ENCODE assay signal across 31 cellular contexts in the genomic region with DNA sequence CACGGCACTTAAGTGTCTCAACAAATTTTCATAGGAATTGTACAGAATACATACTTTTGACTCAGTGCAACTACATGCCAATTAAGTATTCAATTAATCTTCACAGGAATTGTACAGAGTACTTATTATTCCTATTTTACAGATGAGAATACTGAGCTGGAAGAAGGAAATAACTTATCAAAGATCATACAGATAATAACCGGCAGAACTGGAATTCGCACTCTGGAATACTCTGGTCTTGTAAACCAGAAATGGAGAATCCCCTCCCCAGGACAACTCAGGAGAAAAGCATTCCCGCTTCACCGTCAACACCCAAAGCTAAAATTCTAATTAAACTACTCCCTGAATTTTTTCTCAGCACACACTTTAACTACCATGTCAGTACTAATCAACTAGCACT.
A peak's percentile ranks its signal among the peaks of the same experiment; 100 is the strongest.
DNase-seq lines count a peak whose midpoint lies in the region; ATAC-seq and TF ChIP-seq lines count a peak whose summit lies in the region.
"Had no signal": no experiment of that assay in that cellular context is flagged by ENCODE, and none has a peak within 500 bp of the region (broad histone marks: within the 10 kb centered on the region; RNA-seq: fewer than 3 reads in every experiment).

No MANE protein-coding gene starts in this region.

- WGBS in trophoblast cell (ENCODE audit: extremely low coverage, insufficient coverage, insufficient read length): no CpG with 5 or more reads among the region's 5 CpGs

- no peaks in the 10 kb centered on the region for H3K36me3 ChIP-seq in trophoblast cell (ENCODE audit: control insufficient read depth in 1 of 2, insufficient read depth in 2 of 2, low read length in 2 of 2)
- H3K36me3 ChIP-seq: BE2C had no signal

- no peak overlapping the region for H3K27ac ChIP-seq in trophoblast cell (ENCODE audit: low read depth, low read length)
- H3K27ac ChIP-seq: 22Rv1; A549; BLaER1; BLaER1 treated with 17β-estradiol and CSF1 and Interleukin-3, amounts not matched to agents 10 nM and 100 nM; C4-2B had no signal

- POLR2A ChIA-PET in HEK293T (lab: Yijun Ruan, JAX): no interaction called here

- no peaks in the 10 kb centered on the region for H3K36me3 Mint-ChIP-seq in endothelial cell (ENCODE audit: low read depth, unreplicated experiment)
- H3K36me3 Mint-ChIP-seq: CD14-positive monocyte; CD4-positive, CD25-positive, alpha-beta regulatory T cell had no signal

- H3K23ac ChIP-seq in trophoblast cell (ENCODE audit: low read length): no peak overlapping the region

- H3K9me3 Mint-ChIP-seq in endothelial cell (ENCODE audit: unreplicated experiment): no peaks in the 10 kb centered on the region
- H3K9me3 Mint-ChIP-seq: CD4-positive, alpha-beta T cell; CD4-positive, CD25-positive, alpha-beta regulatory T cell; CD8-positive, alpha-beta T cell had no signal

- no peak overlapping the region for H3K4me3 Mint-ChIP-seq in endothelial cell (ENCODE audit: unreplicated experiment)
- H3K4me3 Mint-ChIP-seq: B cell; CD14-positive monocyte; CD4-positive, alpha-beta memory T cell; CD4-positive, alpha-beta T cell; CD4-positive, CD25-positive, alpha-beta regulatory T cell; CD8-positive, alpha-beta memory T cell; CD8-positive, alpha-beta T cell had no signal

- no peak for ATAC-seq in left colon
- ATAC-seq: A549; CD8-positive, alpha-beta T cell had no signal

- no peak overlapping the region for H3K4me2 ChIP-seq in trophoblast cell (ENCODE audit: low read length)
- H3K4me2 ChIP-seq: A549; BLaER1; BLaER1 treated with 17β-estradiol and CSF1 and Interleukin-3, amounts not matched to agents 10 nM and 100 nM had no signal

- no peak overlapping the region for H3K9ac ChIP-seq in trophoblast cell (ENCODE audit: low read length)
- H3K9ac ChIP-seq: BLaER1; BLaER1 treated with 17β-estradiol and CSF1 and Interleukin-3, amounts not matched to agents 10 nM and 100 nM had no signal

- CTCF ChIA-PET in HEK293T (lab: Yijun Ruan, JAX): no interaction called here

- no peaks in the 10 kb centered on the region for H3K27me3 ChIP-seq in trophoblast cell (ENCODE audit: insufficient read depth, low read length)
- H3K27me3 ChIP-seq: BLaER1; BLaER1 treated with 17β-estradiol and CSF1 and Interleukin-3, amounts not matched to agents 10 nM and 100 nM had no signal

- no peak for TF ChIP-seq CTCF in endothelial cell (IDR thresholded peaks at IDR 0.05; ENCODE audit: unreplicated experiment)

- peaks cover 0 to 2% of the 10 kb centered on the region in 2 experiments for H3K4me1 ChIP-seq in trophoblast cell (ENCODE audit: control insufficient read depth in 1 of 2, insufficient read depth in 2 of 2, low read length in 2 of 2)
- H3K4me1 ChIP-seq: A549; BE2C; BLaER1; BLaER1 treated with 17β-estradiol and CSF1 and Interleukin-3, amounts not matched to agents 10 nM and 100 nM; Caco-2 had no signal

- H3K9me3 ChIP-seq in trophoblast cell (ENCODE audit: insufficient read depth, low read depth, low read length): no peaks in the 10 kb centered on the region
- H3K9me3 ChIP-seq: A549, BE2C, BLaER1, Caco-2 had no signal

- H3K14ac ChIP-seq in trophoblast cell (ENCODE audit: low read length): no peak overlapping the region

- H3K4me1 Mint-ChIP-seq in endothelial cell (ENCODE audit: unreplicated experiment): peaks cover 20% of the 10 kb centered on the region
- H3K4me1 Mint-ChIP-seq: B cell; CD14-positive monocyte; CD4-positive, alpha-beta memory T cell; CD4-positive, CD25-positive, alpha-beta regulatory T cell; CD8-positive, alpha-beta memory T cell had no signal

- no peak overlapping the region for H3K4me3 ChIP-seq in trophoblast cell (ENCODE audit: low read depth, low read length)
- H3K4me3 ChIP-seq: A549; BLaER1; BLaER1 treated with 17β-estradiol and CSF1 and Interleukin-3, amounts not matched to agents 10 nM and 100 nM had no signal

- DNase-seq in endothelial cell (ENCODE audit: low spot score) (no peak), trophoblast cell (peak; percentile 63 to 88), left colon (no peak), HEK293T (ENCODE audit: extremely low spot score) (no peak)
- DNase-seq: 8988T; ACHN; AML-193; BE2C; C1 segment of cervical spinal cord; Caco-2; Calu3; CD4-positive, alpha-beta memory T cell; CD4-positive, alpha-beta T cell; CD4-positive, CD25-positive, alpha-beta regulatory T cell; CD8-positive, alpha-beta memory T cell; CD8-positive, alpha-beta T cell; COR-L47; DMS 273 treated with DMSO at 0.1 percent for 48 hours; DMS153; DMS53; DMS79; DMS79 treated with DMSO at 0.1 percent for 48 hours; DND-41; EL had no signal

- no peak overlapping the region for H3K4ac ChIP-seq in trophoblast cell (ENCODE audit: low read depth, low read length)

- H4K8ac ChIP-seq in trophoblast cell (ENCODE audit: low read depth, low read length): no peak overlapping the region

- H3K27ac Mint-ChIP-seq in endothelial cell (ENCODE audit: unreplicated experiment): peak overlapping the region; percentile 58
- H3K27ac Mint-ChIP-seq: B cell; CD14-positive monocyte; CD4-positive, alpha-beta memory T cell; CD4-positive, alpha-beta T cell; CD4-positive, CD25-positive, alpha-beta regulatory T cell; CD8-positive, alpha-beta memory T cell; CD8-positive, alpha-beta T cell had no signal

- no peak overlapping the region for H2BK120ac ChIP-seq in trophoblast cell (ENCODE audit: insufficient read depth, low read length, poor library complexity)

- no peaks in the 10 kb centered on the region for H3K79me1 ChIP-seq in trophoblast cell (ENCODE audit: low read length)

- no peak overlapping the region for H2AK5ac ChIP-seq in trophoblast cell (ENCODE audit: low read length)

- no peak overlapping the region for H2BK12ac ChIP-seq in trophoblast cell (ENCODE audit: low read length)

- H2AFZ ChIP-seq in trophoblast cell (ENCODE audit: insufficient read depth, low read length, poor library complexity): no peak overlapping the region

- no peak overlapping the region for H4K12ac ChIP-seq in trophoblast cell (ENCODE audit: low read depth, low read length)

- no peak overlapping the region for H4K91ac ChIP-seq in trophoblast cell (ENCODE audit: low read depth, low read length)

- H2BK5ac ChIP-seq in trophoblast cell (ENCODE audit: low read depth, low read length, poor library complexity): no peak overlapping the region

- intact Hi-C loops in left colon (cut with DNase I, micrococcal nuclease): no loop called here

- H3K79me2 ChIP-seq in trophoblast cell (ENCODE audit: control insufficient read depth, insufficient read depth, low read length, poor library complexity): no peaks in the 10 kb centered on the region

- H3K27me3 Mint-ChIP-seq in endothelial cell (ENCODE audit: unreplicated experiment): no peaks in the 10 kb centered on the region
- H3K27me3 Mint-ChIP-seq: B cell; CD4-positive, alpha-beta T cell; CD4-positive, CD25-positive, alpha-beta regulatory T cell had no signal

- H3K18ac ChIP-seq in trophoblast cell (ENCODE audit: low read length): no peak overlapping the region

TF ChIP-seq in HEK293T, 16 proteins besides CTCF, POLR2A, EP300 and RAD21:
- TF ChIP-seq SUZ12 (IDR thresholded peaks at IDR 0.05): no peak
- no peak for TF ChIP-seq FOXM1 (IDR thresholded peaks at IDR 0.05; ENCODE audit: borderline replicate concordance)
- no peak for TF ChIP-seq ZNF384 (IDR thresholded peaks at IDR 0.05)
- TF ChIP-seq BHLHE40 (IDR thresholded peaks at IDR 0.05; ENCODE audit: borderline replicate concordance): no peak
- no peak for TF ChIP-seq L3MBTL2 (conservative IDR thresholded peaks at IDR 0.05)
- no peak for TF ChIP-seq SP1 (IDR thresholded peaks at IDR 0.05)
- no peak for TF ChIP-seq ARNT (IDR thresholded peaks at IDR 0.05)
- no peak for TF ChIP-seq FOXA1 (IDR thresholded peaks at IDR 0.05)
- no peak for TF ChIP-seq NFRKB (IDR thresholded peaks at IDR 0.05)
- TF ChIP-seq ELF4 (IDR thresholded peaks at IDR 0.05): no peak
- TF ChIP-seq HDGF (IDR thresholded peaks at IDR 0.05; ENCODE audit: borderline replicate concordance): no peak
- TF ChIP-seq LEF1 (IDR thresholded peaks at IDR 0.05; ENCODE audit: borderline replicate concordance): no peak
- TF ChIP-seq, protein P1, sequence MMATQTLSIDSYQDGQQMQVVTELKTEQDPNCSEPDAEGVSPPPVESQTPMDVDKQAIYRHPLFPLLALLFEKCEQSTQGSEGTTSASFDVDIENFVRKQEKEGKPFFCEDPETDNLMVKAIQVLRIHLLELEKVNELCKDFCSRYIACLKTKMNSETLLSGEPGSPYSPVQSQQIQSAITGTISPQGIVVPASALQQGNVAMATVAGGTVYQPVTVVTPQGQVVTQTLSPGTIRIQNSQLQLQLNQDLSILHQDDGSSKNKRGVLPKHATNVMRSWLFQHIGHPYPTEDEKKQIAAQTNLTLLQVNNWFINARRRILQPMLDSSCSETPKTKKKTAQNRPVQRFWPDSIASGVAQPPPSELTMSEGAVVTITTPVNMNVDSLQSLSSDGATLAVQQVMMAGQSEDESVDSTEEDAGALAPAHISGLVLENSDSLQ (IDR thresholded peaks at IDR 0.05): no peak
- no peak for TF ChIP-seq FOXK2 (IDR thresholded peaks at IDR 0.05)
- no peak for TF ChIP-seq TARDBP (IDR thresholded peaks at IDR 0.05)
TF ChIP-seq in HEK293T: peak in this region for 0.

Comparison
In these comparisons a context has a peak if more than half of its experiments do, and no peak if none do; other contexts are left out.
1. DNase-seq: peak in trophoblast cell (2 of 2); none in endothelial cell (single experiment), left colon (0 of 2) and HEK293T (single experiment).